In the genomic region with DNA sequence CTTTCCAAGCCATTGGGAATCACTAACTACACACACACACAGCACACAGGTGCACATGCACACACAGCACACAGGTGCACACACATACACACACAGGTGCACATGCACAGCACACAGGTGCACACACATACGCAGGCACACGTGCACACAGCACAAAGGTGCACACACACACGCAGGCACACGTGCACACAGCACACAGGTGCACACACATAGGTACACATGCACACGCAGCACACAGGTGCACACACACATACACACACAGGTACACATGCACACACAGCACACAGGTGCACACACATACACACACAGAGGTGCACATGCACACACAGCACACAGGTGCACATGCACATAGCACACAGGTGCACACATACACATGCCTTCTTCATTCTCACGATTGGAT, we compare ENCODE assay signal across 2 cellular contexts.
A peak's percentile ranks its signal among the peaks of the same experiment; 100 is the strongest.
TF ChIP-seq lines count a peak whose summit lies in the region.

No MANE protein-coding gene starts in this region.

TF ChIP-seq in HepG2, 621 proteins besides CTCF, POLR2A, EP300 and RAD21:
- TF ChIP-seq, protein P1, sequence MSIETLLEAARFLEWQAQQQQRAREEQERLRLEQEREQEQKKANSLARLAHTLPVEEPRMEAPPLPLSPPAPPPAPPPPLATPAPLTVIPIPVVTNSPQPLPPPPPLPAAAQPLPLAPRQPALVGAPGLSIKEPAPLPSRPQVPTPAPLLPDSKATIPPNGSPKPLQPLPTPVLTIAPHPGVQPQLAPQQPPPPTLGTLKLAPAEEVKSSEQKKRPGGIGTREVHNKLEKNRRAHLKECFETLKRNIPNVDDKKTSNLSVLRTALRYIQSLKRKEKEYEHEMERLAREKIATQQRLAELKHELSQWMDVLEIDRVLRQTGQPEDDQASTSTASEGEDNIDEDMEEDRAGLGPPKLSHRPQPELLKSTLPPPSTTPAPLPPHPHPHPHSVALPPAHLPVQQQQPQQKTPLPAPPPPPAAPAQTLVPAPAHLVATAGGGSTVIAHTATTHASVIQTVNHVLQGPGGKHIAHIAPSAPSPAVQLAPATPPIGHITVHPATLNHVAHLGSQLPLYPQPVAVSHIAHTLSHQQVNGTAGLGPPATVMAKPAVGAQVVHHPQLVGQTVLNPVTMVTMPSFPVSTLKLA (IDR thresholded peaks at IDR 0.05): peak; percentile 93
- no peak for TF ChIP-seq CEBPG (CRISPR knock-in tag; IDR thresholded peaks at IDR 0.05)

TF ChIP-seq in endothelial cell of umbilical vein, 7 proteins besides CTCF, POLR2A, EP300 and RAD21:
- TF ChIP-seq EZH2 (IDR thresholded peaks at IDR 0.05; ENCODE audit: borderline replicate concordance, low read depth, low read length, severe bottlenecking): no peak
- TF ChIP-seq, protein P2, sequence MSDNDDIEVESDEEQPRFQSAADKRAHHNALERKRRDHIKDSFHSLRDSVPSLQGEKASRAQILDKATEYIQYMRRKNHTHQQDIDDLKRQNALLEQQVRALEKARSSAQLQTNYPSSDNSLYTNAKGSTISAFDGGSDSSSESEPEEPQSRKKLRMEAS (IDR thresholded peaks at IDR 0.05; ENCODE audit: insufficient read depth, insufficient read length): peak; percentile 20
